ENCODE assay signal across 8 cellular contexts in genomic region chr19:29873024-29873800, GRCh38.
DNase-seq lines count a peak whose midpoint lies in the region; ATAC-seq and TF ChIP-seq lines count a peak whose summit lies in the region.

No MANE protein-coding gene starts in this region.

- peak; percentile 42 to 65 for TF ChIP-seq RAD21 in liver (IDR thresholded peaks at IDR 0.05)

- H3K27me3 ChIP-seq in A673 (replicated peaks; ENCODE audit: insufficient read depth, low read depth, low read length, poor library complexity) (no peaks in the 10 kb centered on the region), liver (ENCODE audit: control insufficient read depth in 4 of 4, insufficient read depth in 4 of 4, low read length in 3 of 4) (peaks cover 0 to 21% (median under 1%) of the 10 kb centered on the region in 4 donors)

- H3K4me3 ChIP-seq in A673 (ENCODE audit: low read depth, low read length, poor library complexity, severe bottlenecking), result peak overlapping the region; percentile 52
- H3K4me3 ChIP-seq in LNCaP clone FGC (ENCODE audit: low read depth, low read length), result peak overlapping the region; percentile 27
- H3K4me3 ChIP-seq in liver (ENCODE audit: low read depth in 1 of 3, low read length in 3 of 3), result peak overlapping the region in 1 of 3 donors; percentile 57

- WGBS in liver, result 1% methylated on average over 77 of the region's 77 CpGs

- peak; percentile 66 for TF ChIP-seq CTCF in A673 (conservative IDR thresholded peaks at IDR 0.05; ENCODE audit: low read depth, low read length)
- peak; percentile 90 for TF ChIP-seq CTCF in LNCaP clone FGC (IDR thresholded peaks at IDR 0.05; ENCODE audit: control insufficient read depth, extremely low read depth, insufficient read depth)
- peak; percentile 54 for TF ChIP-seq CTCF in liver (IDR thresholded peaks at IDR 0.05; ENCODE audit: low read depth, low read length, missing input control)

- H3K4me1 ChIP-seq in A673 (ENCODE audit: insufficient read depth, low read length, poor library complexity, severe bottlenecking) (peaks cover 5% of the 10 kb centered on the region), liver (ENCODE audit: control insufficient read depth in 4 of 4, insufficient read depth in 4 of 4, low read length in 3 of 4) (peaks cover 4 to 16% (median 7%) of the 10 kb centered on the region in 4 donors)

- intact Hi-C loops in A673 (cut with micrococcal nuclease; ENCODE audit: unreplicated experiment), result loop anchor here (1.0 to 10.0 kb wide), 3 partner anchors 112 to 782 kb away; no protein-coding TSS in a partner anchor

- CTCF ChIA-PET in A673 (lab: Charles Lee), result interaction anchor here (1.4 kb wide), 1 partner anchor 143 kb away, joined by 3 to 8 read pairs; no protein-coding TSS in a partner anchor

- ATAC-seq in GM18520 (IDR thresholded peaks at IDR 0.05; ENCODE audit: unreplicated experiment), result peak; percentile 61

- BruUV-seq in A673 (replicated peaks; lab: Mats Ljungman, UMichigan), result no TSS peak

- DNase-seq in A673 (ENCODE audit: low spot score) (peak; percentile 48), LNCaP clone FGC (ENCODE audit: low read depth) (no peak), cerebellar cortex (ENCODE audit: low spot score) (peak; percentile 41), SHP77 treated with DMSO at 0.1 percent for 48 hours (lab: John Stamatoyannopoulos, UW) (no peak)
- DNase-seq in activated CD4-positive, CD25-positive, alpha-beta regulatory T cell treated with anti-CD3 and anti-CD28 coated beads, Interleukin-2, amount 50 U/mL, for 72 hours, result peak; percentile 76
- peak; percentile 17 to 70 (median 49) for DNase-seq in stimulated activated CD4-positive, alpha-beta T cell treated with anti-CD3 and anti-CD28 coated beads, TNF-alpha, amount 100 ng/mL, for 1 hour (ENCODE audit: low read depth in 3 of 3, low spot score in 1 of 3)

- H3K9me3 ChIP-seq in A673 (ENCODE audit: low read depth, low read length, poor library complexity, severe bottlenecking), result no peaks in the 10 kb centered on the region
- H3K9me3 ChIP-seq in liver (ENCODE audit: control insufficient read depth in 4 of 4, low read length in 3 of 4), result no peaks in the 10 kb centered on the region

- POLR2A ChIA-PET in A673 (lab: Charles Lee; ENCODE audit: low non-redundant PET), result no interaction called here

- H3K9ac ChIP-seq in liver (ENCODE audit: low read depth in 1 of 2, low read length in 2 of 2), result no peak overlapping the region

- H3K27ac ChIP-seq in A673 (ENCODE audit: low read depth, low read length, poor library complexity, severe bottlenecking) (no peak overlapping the region), liver (ENCODE audit: low read depth in 1 of 2, low read length in 2 of 2) (no peak overlapping the region)

- H3K36me3 ChIP-seq in A673 (ENCODE audit: insufficient read depth, low read length, poor library complexity, severe bottlenecking) (no peaks in the 10 kb centered on the region), liver (ENCODE audit: control insufficient read depth in 4 of 4, insufficient read depth in 3 of 4, low read depth in 1 of 4, low read length in 3 of 4) (no peaks in the 10 kb centered on the region)

TF ChIP-seq in liver, 16 proteins besides CTCF, POLR2A, EP300 and RAD21:
- no peak for TF ChIP-seq JUND (IDR thresholded peaks at IDR 0.05)
- no peak for TF ChIP-seq MAX (IDR thresholded peaks at IDR 0.05)
- TF ChIP-seq FOXA1 (IDR thresholded peaks at IDR 0.05), result no peak
- TF ChIP-seq RXRA (IDR thresholded peaks at IDR 0.05), result no peak
- no peak for TF ChIP-seq YY1 (IDR thresholded peaks at IDR 0.05)
- TF ChIP-seq ATF3 (IDR thresholded peaks at IDR 0.05), result no peak
- TF ChIP-seq HNF4A (conservative IDR thresholded peaks at IDR 0.05), result no peak
- no peak for TF ChIP-seq NR2F2 (IDR thresholded peaks at IDR 0.05)
- TF ChIP-seq ZBTB33 (IDR thresholded peaks at IDR 0.05), result no peak
- no peak for TF ChIP-seq SP1 (IDR thresholded peaks at IDR 0.05)
- no peak for TF ChIP-seq EGR1 (IDR thresholded peaks at IDR 0.05; ENCODE audit: low read depth in 2 of 2)
- TF ChIP-seq GABPA (IDR thresholded peaks at IDR 0.05 in 1 of 2, conservative IDR thresholded peaks at IDR 0.05 in 1 of 2), result no peak
- TF ChIP-seq FOXA2 (IDR thresholded peaks at IDR 0.05), result no peak
- TF ChIP-seq REST (IDR thresholded peaks at IDR 0.05), result no peak
- TF ChIP-seq HNF4G (IDR thresholded peaks at IDR 0.05), result no peak
TF ChIP-seq in liver: peak in this region for 0.

Comparison
In these comparisons a context has a peak if more than half of its experiments do, and no peak if none do; other contexts are left out.
1. DNase-seq: peak in A673 (single experiment), activated CD4-positive, CD25-positive, alpha-beta regulatory T cell treated with anti-CD3 and anti-CD28 coated beads, Interleukin-2, amount 50 U/mL, for 72 hours (single experiment), cerebellar cortex (single experiment) and stimulated activated CD4-positive, alpha-beta T cell treated with anti-CD3 and anti-CD28 coated beads, TNF-alpha, amount 100 ng/mL, for 1 hour (3 of 3); none in LNCaP clone FGC (single experiment) and SHP77 treated with DMSO at 0.1 percent for 48 hours (single experiment).
2. Peak in every context shown above with its lines, with median percentiles within 50 percentile points of each other: CTCF ChIP-seq.